Comparison of ENCODE assay signal across 16 cellular contexts in genomic region chr5:50836356-50836755, GRCh38.
DNase-seq lines count a peak whose midpoint lies in the region; ATAC-seq and TF ChIP-seq lines count a peak whose summit lies in the region.
"Had no signal": no experiment of that assay in that cellular context is flagged by ENCODE, and none has a peak within 500 bp of the region (broad histone marks: within the 10 kb centered on the region; RNA-seq: fewer than 3 reads in every experiment).

No MANE protein-coding gene starts in this region.

- H3K36me3 Mint-ChIP-seq in natural killer cell: peaks cover 27% of the 10 kb centered on the region
- H3K36me3 Mint-ChIP-seq in natural killer cell treated with Interleukin-12 subunit alpha and Interleukin-12 subunit beta and Interleukin-15 and Interleukin-18, amount 100 ng/mL, for 72 hours: peaks cover 10% of the 10 kb centered on the region
- H3K36me3 Mint-ChIP-seq in effector memory CD8-positive, alpha-beta T cell (ENCODE audit: insufficient read depth): peaks cover 88% of the 10 kb centered on the region
- H3K36me3 Mint-ChIP-seq in neural crest cell (ENCODE audit: low read depth): peaks cover 7% of the 10 kb centered on the region
- peaks cover 80% of the 10 kb centered on the region for H3K36me3 Mint-ChIP-seq in CD8-positive, alpha-beta T cell

- no peaks in the 10 kb centered on the region for H3K4me1 ChIP-seq in CD8-positive, alpha-beta T cell (ENCODE audit: insufficient read depth, low read length)
- no peaks in the 10 kb centered on the region for H3K4me1 ChIP-seq in tibial artery

- POLR2A ChIA-PET in CD8-positive, alpha-beta T cell (lab: Charles Lee): interaction anchor here (0.8 kb wide), 1 partner anchor 14 kb away, joined by 3 read pairs; no protein-coding TSS in a partner anchor

- no peak overlapping the region for H3K4me3 ChIP-seq in CD8-positive, alpha-beta T cell (ENCODE audit: low read depth, low read length)
- no peak overlapping the region for H3K4me3 ChIP-seq in tibial artery
- H3K4me3 ChIP-seq: BLaER1 treated with 17β-estradiol and CSF1 and Interleukin-3, amounts not matched to agents 10 nM and 100 nM; GM12878 had no signal

- no peaks in the 10 kb centered on the region for H3K9me3 Mint-ChIP-seq in natural killer cell
- no peaks in the 10 kb centered on the region for H3K9me3 Mint-ChIP-seq in natural killer cell treated with Interleukin-12 subunit alpha and Interleukin-12 subunit beta and Interleukin-15 and Interleukin-18, amount 100 ng/mL, for 72 hours
- H3K9me3 Mint-ChIP-seq in effector memory CD8-positive, alpha-beta T cell: no peaks in the 10 kb centered on the region
- H3K9me3 Mint-ChIP-seq in neural crest cell: no peaks in the 10 kb centered on the region
- H3K9me3 Mint-ChIP-seq in CD8-positive, alpha-beta T cell: no peaks in the 10 kb centered on the region
- H3K9me3 Mint-ChIP-seq: HFFc6 had no signal

- H3K4me1 Mint-ChIP-seq in natural killer cell: peaks cover 16 to 24% of the 10 kb centered on the region in 2 donors
- peaks cover 0 to 4% of the 10 kb centered on the region in 2 donors for H3K4me1 Mint-ChIP-seq in natural killer cell treated with Interleukin-12 subunit alpha and Interleukin-12 subunit beta and Interleukin-15 and Interleukin-18, amount 100 ng/mL, for 72 hours (ENCODE audit: low read depth in 2 of 2)
- peaks cover 0 to 17% of the 10 kb centered on the region in 2 donors for H3K4me1 Mint-ChIP-seq in effector memory CD8-positive, alpha-beta T cell (ENCODE audit: low read depth in 2 of 2)
- peaks cover 6% of the 10 kb centered on the region for H3K4me1 Mint-ChIP-seq in neural crest cell
- no peaks in the 10 kb centered on the region for H3K4me1 Mint-ChIP-seq in CD8-positive, alpha-beta T cell (ENCODE audit: low read depth)

- H3K27ac Mint-ChIP-seq in natural killer cell (peak overlapping the region; percentile 35 to 47), neural crest cell (ENCODE audit: unreplicated experiment) (peak overlapping the region; percentile 68)
- peak overlapping the region in 1 of 2 donors; percentile 50 for H3K27ac Mint-ChIP-seq in natural killer cell treated with Interleukin-12 subunit alpha and Interleukin-12 subunit beta and Interleukin-15 and Interleukin-18, amount 100 ng/mL, for 72 hours
- H3K27ac Mint-ChIP-seq in effector memory CD8-positive, alpha-beta T cell: peak overlapping the region; percentile 41 to 88
- no peak overlapping the region for H3K27ac Mint-ChIP-seq in CD8-positive, alpha-beta T cell
- H3K27ac Mint-ChIP-seq: CD4-positive, CD25-positive, alpha-beta regulatory T cell; HFFc6 had no signal

- no peak for TF ChIP-seq CTCF in natural killer cell (IDR thresholded peaks at IDR 0.05)
- TF ChIP-seq CTCF in neural crest cell (conservative IDR thresholded peaks at IDR 0.05): no peak
- no peak for TF ChIP-seq CTCF in CD8-positive, alpha-beta T cell (IDR thresholded peaks at IDR 0.05)
- no peak for TF ChIP-seq CTCF in tibial artery (IDR thresholded peaks at IDR 0.05)

- H3K27me3 ChIP-seq in CD8-positive, alpha-beta T cell (ENCODE audit: insufficient read depth, low read length): no peaks in the 10 kb centered on the region
- H3K27me3 ChIP-seq in tibial artery: no peaks in the 10 kb centered on the region
- H3K27me3 ChIP-seq: BLaER1 treated with 17β-estradiol and CSF1 and Interleukin-3, amounts not matched to agents 10 nM and 100 nM had no signal

- ATAC-seq in natural killer cell: no peak
- no peak for ATAC-seq in natural killer cell treated with Interleukin-12 subunit alpha and Interleukin-12 subunit beta and Interleukin-15 and Interleukin-18, amount 100 ng/mL, for 72 hours
- no peak for ATAC-seq in effector memory CD8-positive, alpha-beta T cell (replicated peaks)
- no peak for ATAC-seq in CD8-positive, alpha-beta T cell
- ATAC-seq: GM12878, HepG2 had no signal

- no peak overlapping the region for H3K27ac ChIP-seq in CD8-positive, alpha-beta T cell (ENCODE audit: low read depth, low read length)
- no peak overlapping the region for H3K27ac ChIP-seq in tibial artery
- H3K27ac ChIP-seq: BLaER1 treated with 17β-estradiol and CSF1 and Interleukin-3, amounts not matched to agents 10 nM and 100 nM had no signal

- no peak overlapping the region for H3K4me3 Mint-ChIP-seq in natural killer cell
- H3K4me3 Mint-ChIP-seq in natural killer cell treated with Interleukin-12 subunit alpha and Interleukin-12 subunit beta and Interleukin-15 and Interleukin-18, amount 100 ng/mL, for 72 hours: no peak overlapping the region
- H3K4me3 Mint-ChIP-seq in effector memory CD8-positive, alpha-beta T cell: no peak overlapping the region
- no peak overlapping the region for H3K4me3 Mint-ChIP-seq in neural crest cell
- H3K4me3 Mint-ChIP-seq in CD8-positive, alpha-beta T cell: no peak overlapping the region
- H3K4me3 Mint-ChIP-seq: CD4-positive, CD25-positive, alpha-beta regulatory T cell; HFFc6 had no signal

- H3K27me3 Mint-ChIP-seq in natural killer cell (ENCODE audit: low read depth in 2 of 2) (no peaks in the 10 kb centered on the region), neural crest cell (ENCODE audit: low read depth) (no peaks in the 10 kb centered on the region)
- no peaks in the 10 kb centered on the region for H3K27me3 Mint-ChIP-seq in natural killer cell treated with Interleukin-12 subunit alpha and Interleukin-12 subunit beta and Interleukin-15 and Interleukin-18, amount 100 ng/mL, for 72 hours
- H3K27me3 Mint-ChIP-seq in effector memory CD8-positive, alpha-beta T cell: no peaks in the 10 kb centered on the region
- H3K27me3 Mint-ChIP-seq in CD8-positive, alpha-beta T cell (ENCODE audit: low read depth): no peaks in the 10 kb centered on the region
- H3K27me3 Mint-ChIP-seq: CD4-positive, CD25-positive, alpha-beta regulatory T cell had no signal

- CTCF ChIA-PET in CD8-positive, alpha-beta T cell (lab: Charles Lee): no interaction called here

- no peak for DNase-seq in natural killer cell
- DNase-seq in natural killer cell treated with Interleukin-12 subunit alpha and Interleukin-12 subunit beta and Interleukin-15 and Interleukin-18, amount 100 ng/mL, for 72 hours (ENCODE audit: low spot score): no peak
- DNase-seq in effector memory CD8-positive, alpha-beta T cell: no peak
- no peak for DNase-seq in neural crest cell (ENCODE audit: low read depth, low spot score)
- DNase-seq in CD8-positive, alpha-beta T cell: no peak
- DNase-seq in tibial artery: no peak
- DNase-seq in GF-D8 (lab: John Stamatoyannopoulos, UW): no peak
- DNase-seq: ACHN; Calu3; CD4-positive, CD25-positive, alpha-beta regulatory T cell; DMS 273 treated with DMSO at 0.1 percent for 48 hours; HCEC 1CT; HFFc6 had no signal

- no peaks in the 10 kb centered on the region for H3K9me3 ChIP-seq in CD8-positive, alpha-beta T cell (ENCODE audit: low read length)
- H3K9me3 ChIP-seq in tibial artery: no peaks in the 10 kb centered on the region
- H3K9me3 ChIP-seq: BLaER1 treated with 17β-estradiol and CSF1 and Interleukin-3, amounts not matched to agents 10 nM and 100 nM had no signal

- H3K36me3 ChIP-seq in CD8-positive, alpha-beta T cell (ENCODE audit: insufficient read depth, low read length): peaks cover 36% of the 10 kb centered on the region
- peaks cover 14 to 22% (median 21%) of the 10 kb centered on the region in 3 donors for H3K36me3 ChIP-seq in tibial artery

- intact Hi-C loops in natural killer cell (cut with micrococcal nuclease): no loop called here
- intact Hi-C loops in CD8-positive, alpha-beta T cell (cut with DNase I, micrococcal nuclease): no loop called here
- intact Hi-C loops in tibial artery (cut with DNase I; ENCODE audit: low total_unique reads): no loop called here
